In the genomic region with DNA sequence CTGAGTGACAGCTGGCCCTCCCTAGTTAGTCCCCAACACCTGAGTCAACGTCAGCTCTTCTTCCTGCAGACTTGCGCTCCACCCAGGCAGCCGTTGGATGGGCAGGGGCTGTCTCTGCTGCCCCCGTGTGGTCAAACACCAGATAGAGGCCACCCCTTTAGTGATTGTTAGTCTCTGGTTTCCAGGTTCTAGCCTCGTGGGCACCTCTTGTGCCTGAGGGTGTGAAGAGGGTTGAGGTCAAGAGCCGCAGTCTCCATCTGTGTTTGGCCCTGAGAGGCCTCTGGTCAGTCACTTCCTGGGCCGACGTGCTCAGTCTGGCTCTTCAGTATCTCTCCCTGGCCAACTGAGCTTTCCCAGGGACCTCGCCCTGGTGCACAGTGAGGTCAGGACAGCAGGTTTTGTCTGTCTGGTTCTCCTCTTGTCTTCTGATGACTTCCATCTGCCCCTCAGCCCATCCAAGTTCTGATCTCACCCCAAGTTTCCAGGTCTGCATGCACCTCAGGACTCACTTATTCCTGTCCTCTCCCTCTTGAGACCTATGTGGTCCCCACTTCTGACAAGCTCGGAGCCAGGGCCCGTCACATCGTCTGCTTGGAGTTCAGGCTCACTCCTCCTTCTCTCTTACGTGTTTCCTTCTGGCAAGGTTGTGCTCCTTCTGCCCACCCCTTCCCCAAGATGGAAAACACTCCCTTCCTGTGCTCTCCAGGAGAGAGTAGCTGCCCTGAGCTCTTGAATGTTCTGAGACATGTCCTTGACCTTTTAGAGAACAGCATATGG, we compare ENCODE assay signal across 8 cellular contexts. TPM values are rescaled to one million over a fixed set of nuclear protein-coding genes. Genes with fewer than 3 reads are reported as not detected.
DNase-seq lines count a peak whose midpoint lies in the region; ATAC-seq, FAIRE-seq and TF ChIP-seq lines count a peak whose summit lies in the region.

No MANE protein-coding gene starts in this region.

- no peak overlapping the region for H3K4me2 ChIP-seq in astrocyte (ENCODE audit: low read length)

- H3K36me3 ChIP-seq in astrocyte (ENCODE audit: insufficient read depth, low read length) = peaks cover 20% of the 10 kb centered on the region

- TF ChIP-seq CTCF in GM10248 (IDR thresholded peaks at IDR 0.05; ENCODE audit: control extremely low read depth, extremely low read depth, low read depth, missing control alignments) (peak; percentile 81), LNCaP clone FGC (IDR thresholded peaks at IDR 0.05; ENCODE audit: control insufficient read depth, extremely low read depth, insufficient read depth) (peak; percentile 78), astrocyte (IDR thresholded peaks at IDR 0.05; ENCODE audit: insufficient read depth, low read depth, low read length) (peak; percentile 70)

- ATAC-seq in GM19351 (IDR thresholded peaks at IDR 0.05; ENCODE audit: unreplicated experiment) = no peak

- H3K9ac ChIP-seq in astrocyte (ENCODE audit: low read length) = no peak overlapping the region

- peaks cover 2% of the 10 kb centered on the region for H3K27me3 Mint-ChIP-seq in T-helper 2 cell treated with Interferon-gamma antibody and Interleukin-4, amounts not matched to agents 5 μg/mL and 100 μg/mL, for 36 hours (ENCODE audit: low read depth)
- H3K27me3 Mint-ChIP-seq in astrocyte (ENCODE audit: low read depth, unreplicated experiment) = no peaks in the 10 kb centered on the region
- H3K27me3 Mint-ChIP-seq in immature natural killer cell (ENCODE audit: low read depth in 3 of 3) = peaks cover 2 to 10% (median 10%) of the 10 kb centered on the region in 3 donors

- no peak overlapping the region for H3K4me3 Mint-ChIP-seq in T-helper 2 cell treated with Interferon-gamma antibody and Interleukin-4, amounts not matched to agents 5 μg/mL and 100 μg/mL, for 36 hours
- H3K4me3 Mint-ChIP-seq in astrocyte (ENCODE audit: unreplicated experiment) = no peak overlapping the region
- H3K4me3 Mint-ChIP-seq in immature natural killer cell = no peak overlapping the region

- no peak overlapping the region for H3K27ac ChIP-seq in astrocyte (ENCODE audit: low read depth, low read length)

- peak overlapping the region; percentile 41 for H3K27ac Mint-ChIP-seq in T-helper 2 cell treated with Interferon-gamma antibody and Interleukin-4, amounts not matched to agents 5 μg/mL and 100 μg/mL, for 36 hours
- H3K27ac Mint-ChIP-seq in astrocyte (ENCODE audit: unreplicated experiment) (no peak overlapping the region), immature natural killer cell (no peak overlapping the region)

- no peaks in the 10 kb centered on the region for H3K9me3 ChIP-seq in astrocyte (ENCODE audit: insufficient read depth, low read depth, low read length)

- H4K20me1 ChIP-seq in astrocyte (ENCODE audit: insufficient read depth, low read length) = peaks cover 93% of the 10 kb centered on the region

- CTCF ChIA-PET in GM10248 (lab: Yijun Ruan, JAX) = interaction anchor here (0.5 to 18.3 kb wide), 33 partner anchors 9 to 470 kb away, joined by 3 to 392 read pairs (median 4); a partner anchor contains a TSS

- POLR2A ChIA-PET in GM10248 (lab: Yijun Ruan, JAX) = no interaction called here

- no peak for FAIRE-seq in astrocyte (lab: Jason Lieb, UNC)

- H3K27me3 ChIP-seq in astrocyte (ENCODE audit: insufficient read depth, low read length) = no peaks in the 10 kb centered on the region

- no peaks in the 10 kb centered on the region for H3K9me3 Mint-ChIP-seq in T-helper 2 cell treated with Interferon-gamma antibody and Interleukin-4, amounts not matched to agents 5 μg/mL and 100 μg/mL, for 36 hours
- H3K9me3 Mint-ChIP-seq in astrocyte (ENCODE audit: unreplicated experiment) (no peaks in the 10 kb centered on the region), immature natural killer cell (peaks cover 0 to 2% (median 0%) of the 10 kb centered on the region in 6 donors)

- H2AFZ ChIP-seq in astrocyte (ENCODE audit: low read depth, low read length) = no peak overlapping the region

- H3K36me3 Mint-ChIP-seq in T-helper 2 cell treated with Interferon-gamma antibody and Interleukin-4, amounts not matched to agents 5 μg/mL and 100 μg/mL, for 36 hours (ENCODE audit: low read depth) = no peaks in the 10 kb centered on the region
- H3K36me3 Mint-ChIP-seq in astrocyte (ENCODE audit: low read depth, unreplicated experiment) = peaks cover 28% of the 10 kb centered on the region
- H3K36me3 Mint-ChIP-seq in immature natural killer cell = no peaks in the 10 kb centered on the region

- H3K4me1 ChIP-seq in astrocyte (ENCODE audit: insufficient read depth, low read length) = no peaks in the 10 kb centered on the region

- H3K79me2 ChIP-seq in astrocyte (ENCODE audit: insufficient read depth, low read length) = peaks cover 19% of the 10 kb centered on the region

- H3K4me3 ChIP-seq in LNCaP clone FGC (ENCODE audit: low read depth, low read length) (no peak overlapping the region), astrocyte (ENCODE audit: insufficient read depth, low read depth, low read length) (no peak overlapping the region)

- DNase-seq in GM10248 (ENCODE audit: extremely low spot score) = peak; percentile 80
- no peak for DNase-seq in LNCaP clone FGC (ENCODE audit: low read depth)
- DNase-seq in T-helper 2 cell treated with Interferon-gamma antibody and Interleukin-4, amounts not matched to agents 5 μg/mL and 100 μg/mL, for 36 hours (ENCODE audit: low spot score) = peak; percentile 47
- DNase-seq in astrocyte (ENCODE audit: low read depth) = no peak
- DNase-seq in immature natural killer cell = peak; percentile 13 to 36 (median 19)
- peak; percentile 71 for DNase-seq in stimulated activated CD4-positive, alpha-beta T cell treated with anti-CD3 and anti-CD28 coated beads, Interleukin-4, amount 100 ng/mL, for 1 hour
- no peak for DNase-seq in globus pallidus (ENCODE audit: low spot score)

- peaks cover 6% of the 10 kb centered on the region for H3K4me1 Mint-ChIP-seq in T-helper 2 cell treated with Interferon-gamma antibody and Interleukin-4, amounts not matched to agents 5 μg/mL and 100 μg/mL, for 36 hours (ENCODE audit: low read depth)
- H3K4me1 Mint-ChIP-seq in astrocyte (ENCODE audit: low read depth, unreplicated experiment) (peaks cover 4% of the 10 kb centered on the region), immature natural killer cell (no peaks in the 10 kb centered on the region)

RNA-seq across cellular contexts. Expression of a gene that starts 20.9 kb away (rescaled TPM):
- total RNA-seq in astrocyte = 220 and 225 TPM in 2 replicates
- polyA plus RNA-seq in immature natural killer cell = not detected

RNA-seq across cellular contexts. Expression of a gene that starts 48.1 kb away (rescaled TPM):
- 5.2 and 9.1 TPM in 2 replicates for total RNA-seq in astrocyte
- not detected for polyA plus RNA-seq in immature natural killer cell

Comparison
In these comparisons a context has a peak if more than half of its experiments do, and no peak if none do; other contexts are left out.
1. DNase-seq: peak in GM10248 (single experiment), T-helper 2 cell treated with Interferon-gamma antibody and Interleukin-4, amounts not matched to agents 5 μg/mL and 100 μg/mL, for 36 hours (single experiment), immature natural killer cell (3 of 3) and stimulated activated CD4-positive, alpha-beta T cell treated with anti-CD3 and anti-CD28 coated beads, Interleukin-4, amount 100 ng/mL, for 1 hour (single experiment); none in LNCaP clone FGC (single experiment), astrocyte (single experiment) and globus pallidus (single experiment).
2. Peak in every context shown above with its lines, with median percentiles within 50 percentile points of each other: CTCF ChIP-seq.